Comparison of ENCODE assay signal across 25 cellular contexts in genomic region chr1:72649974-72650373, GRCh38.
DNase-seq lines count a peak whose midpoint lies in the region; ATAC-seq, FAIRE-seq and TF ChIP-seq lines count a peak whose summit lies in the region.
"Had no signal": no experiment of that assay in that cellular context is flagged by ENCODE, and none has a peak within 500 bp of the region (broad histone marks: within the 10 kb centered on the region; RNA-seq: fewer than 3 reads in every experiment).

No MANE protein-coding gene starts in this region.

- H3K9me2 ChIP-seq in GM23338 (ENCODE audit: insufficient read depth), result no peaks in the 10 kb centered on the region

- H3F3A ChIP-seq in GM23338 (replicated peaks; ENCODE audit: low read depth), result no peaks in the 10 kb centered on the region

- no peaks in the 10 kb centered on the region for H4K20me1 ChIP-seq in GM23338 (replicated peaks; ENCODE audit: insufficient read depth)
- H4K20me1 ChIP-seq: BLaER1 treated with 17β-estradiol and CSF1 and Interleukin-3, amounts not matched to agents 10 nM and 100 nM had no signal

- no peak overlapping the region for H3K4me3 ChIP-seq in GM23338
- H3K4me3 ChIP-seq: BLaER1 treated with 17β-estradiol and CSF1 and Interleukin-3, amounts not matched to agents 10 nM and 100 nM; dorsolateral prefrontal cortex; mucosa of descending colon had no signal

- H3K4me3 Mint-ChIP-seq in GM23338, result no peak overlapping the region
- no peak overlapping the region for H3K4me3 Mint-ChIP-seq in T-helper 17 cell
- H3K4me3 Mint-ChIP-seq: activated naive CD4-positive, alpha-beta T cell treated with anti-CD3 and anti-CD28 coated beads, Interleukin-2, amount 50 U/mL, for 24 hours; neural crest cell; WTC11 had no signal

- no peaks in the 10 kb centered on the region for H3K36me3 Mint-ChIP-seq in GM23338 (ENCODE audit: low read depth)
- no peaks in the 10 kb centered on the region for H3K36me3 Mint-ChIP-seq in T-helper 17 cell (ENCODE audit: low read depth)
- H3K36me3 Mint-ChIP-seq: activated naive CD4-positive, alpha-beta T cell treated with anti-CD3 and anti-CD28 coated beads, Interleukin-2, amount 50 U/mL, for 24 hours; WTC11 had no signal

- H3K27me3 Mint-ChIP-seq in GM23338 (ENCODE audit: insufficient read depth, low read depth, poor library complexity), result peaks cover 3% of the 10 kb centered on the region
- H3K27me3 Mint-ChIP-seq in T-helper 17 cell, result no peaks in the 10 kb centered on the region
- H3K27me3 Mint-ChIP-seq: activated naive CD4-positive, alpha-beta T cell treated with anti-CD3 and anti-CD28 coated beads, Interleukin-2, amount 50 U/mL, for 24 hours had no signal

- no peaks in the 10 kb centered on the region for H3K9me3 Mint-ChIP-seq in GM23338
- H3K9me3 Mint-ChIP-seq: activated naive CD4-positive, alpha-beta T cell treated with anti-CD3 and anti-CD28 coated beads, Interleukin-2, amount 50 U/mL, for 24 hours; neural crest cell; WTC11 had no signal

- peak; percentile 67 for FAIRE-seq in endometrium (lab: Jason Lieb, UNC)
- FAIRE-seq: A204.1, HepG2 had no signal

- H3K27ac Mint-ChIP-seq in GM23338, result 0 out of 2 replicates have a peak overlapping the region, but pooled peaks have one; percentile 41
- no peak overlapping the region for H3K27ac Mint-ChIP-seq in T-helper 17 cell
- H3K27ac Mint-ChIP-seq: activated naive CD4-positive, alpha-beta T cell treated with anti-CD3 and anti-CD28 coated beads, Interleukin-2, amount 50 U/mL, for 24 hours; WTC11 had no signal

- DNase-seq in AG08395 (ENCODE audit: low spot score) (peak; percentile 8), GM23338 (ENCODE audit: low spot score) (no peak), iris pigment epithelial cell (ENCODE audit: low read depth) (peak; percentile 0), NCI-H774 (lab: John Stamatoyannopoulos, UW) (no peak), T-helper 17 cell (no peak), GF-D8 (lab: John Stamatoyannopoulos, UW) (no peak)
- no peak for DNase-seq in stimulated activated CD4-positive, alpha-beta T cell treated with anti-CD3 and anti-CD28 coated beads, Interleukin-4, amount 100 ng/mL, for 1 hour
- DNase-seq: Caco-2, DMS79 treated with DMSO at 0.1 percent for 48 hours, dorsolateral prefrontal cortex, islet precursor cell, NCI-H1048, NCI-H187 treated with DMSO at 0.1 percent for 48 hours, OCI-M1, T1000, trophoblast cell had no signal

- no peaks in the 10 kb centered on the region for H3K9me3 ChIP-seq in T-helper 17 cell (ENCODE audit: control insufficient read depth, low read length, poor library complexity, severe bottlenecking)
- H3K9me3 ChIP-seq: BLaER1 treated with 17β-estradiol and CSF1 and Interleukin-3, amounts not matched to agents 10 nM and 100 nM; Caco-2; mucosa of descending colon had no signal

- H3K36me3 ChIP-seq in GM23338 (ENCODE audit: insufficient read depth), result no peaks in the 10 kb centered on the region
- H3K36me3 ChIP-seq: BLaER1 treated with 17β-estradiol and CSF1 and Interleukin-3, amounts not matched to agents 10 nM and 100 nM had no signal

- no peaks in the 10 kb centered on the region for H3K27me3 ChIP-seq in GM23338 (ENCODE audit: insufficient read depth)
- H3K27me3 ChIP-seq: BLaER1 treated with 17β-estradiol and CSF1 and Interleukin-3, amounts not matched to agents 10 nM and 100 nM; dorsolateral prefrontal cortex had no signal

- H3K4me2 ChIP-seq in GM23338, result no peak overlapping the region
- H3K4me2 ChIP-seq: BLaER1 treated with 17β-estradiol and CSF1 and Interleukin-3, amounts not matched to agents 10 nM and 100 nM had no signal

- peaks cover 8% of the 10 kb centered on the region for H3K4me1 Mint-ChIP-seq in GM23338
- H3K4me1 Mint-ChIP-seq in T-helper 17 cell, result no peaks in the 10 kb centered on the region
- H3K4me1 Mint-ChIP-seq: activated naive CD4-positive, alpha-beta T cell treated with anti-CD3 and anti-CD28 coated beads, Interleukin-2, amount 50 U/mL, for 24 hours; neural crest cell had no signal

- ATAC-seq in GM23338, result peak; percentile 39; the same call in 2 of the 3 replicates
- ATAC-seq in T-helper 17 cell, result no peak
- ATAC-seq: HepG2, mucosa of descending colon, sciatic nerve, WTC11 had no signal

- H2AFZ ChIP-seq in GM23338, result no peak overlapping the region

- no peak overlapping the region for H3K27ac ChIP-seq in GM23338 (ENCODE audit: low read depth)
- H3K27ac ChIP-seq: BLaER1 treated with 17β-estradiol and CSF1 and Interleukin-3, amounts not matched to agents 10 nM and 100 nM; dorsolateral prefrontal cortex had no signal

- peaks cover 10% of the 10 kb centered on the region for H3K4me1 ChIP-seq in GM23338 (ENCODE audit: insufficient read depth)
- H3K4me1 ChIP-seq: BLaER1 treated with 17β-estradiol and CSF1 and Interleukin-3, amounts not matched to agents 10 nM and 100 nM; Caco-2 had no signal

- TF ChIP-seq CTCF in GM23338 (conservative IDR thresholded peaks at IDR 0.05; ENCODE audit: low read depth in 2 of 2), result no peak

- no peaks in the 10 kb centered on the region for H3K79me2 ChIP-seq in GM23338 (replicated peaks; ENCODE audit: insufficient read depth)

TF ChIP-seq in GM23338, 12 proteins besides CTCF, POLR2A, EP300 and RAD21 (continues in another document):
- TF ChIP-seq, protein P1, sequence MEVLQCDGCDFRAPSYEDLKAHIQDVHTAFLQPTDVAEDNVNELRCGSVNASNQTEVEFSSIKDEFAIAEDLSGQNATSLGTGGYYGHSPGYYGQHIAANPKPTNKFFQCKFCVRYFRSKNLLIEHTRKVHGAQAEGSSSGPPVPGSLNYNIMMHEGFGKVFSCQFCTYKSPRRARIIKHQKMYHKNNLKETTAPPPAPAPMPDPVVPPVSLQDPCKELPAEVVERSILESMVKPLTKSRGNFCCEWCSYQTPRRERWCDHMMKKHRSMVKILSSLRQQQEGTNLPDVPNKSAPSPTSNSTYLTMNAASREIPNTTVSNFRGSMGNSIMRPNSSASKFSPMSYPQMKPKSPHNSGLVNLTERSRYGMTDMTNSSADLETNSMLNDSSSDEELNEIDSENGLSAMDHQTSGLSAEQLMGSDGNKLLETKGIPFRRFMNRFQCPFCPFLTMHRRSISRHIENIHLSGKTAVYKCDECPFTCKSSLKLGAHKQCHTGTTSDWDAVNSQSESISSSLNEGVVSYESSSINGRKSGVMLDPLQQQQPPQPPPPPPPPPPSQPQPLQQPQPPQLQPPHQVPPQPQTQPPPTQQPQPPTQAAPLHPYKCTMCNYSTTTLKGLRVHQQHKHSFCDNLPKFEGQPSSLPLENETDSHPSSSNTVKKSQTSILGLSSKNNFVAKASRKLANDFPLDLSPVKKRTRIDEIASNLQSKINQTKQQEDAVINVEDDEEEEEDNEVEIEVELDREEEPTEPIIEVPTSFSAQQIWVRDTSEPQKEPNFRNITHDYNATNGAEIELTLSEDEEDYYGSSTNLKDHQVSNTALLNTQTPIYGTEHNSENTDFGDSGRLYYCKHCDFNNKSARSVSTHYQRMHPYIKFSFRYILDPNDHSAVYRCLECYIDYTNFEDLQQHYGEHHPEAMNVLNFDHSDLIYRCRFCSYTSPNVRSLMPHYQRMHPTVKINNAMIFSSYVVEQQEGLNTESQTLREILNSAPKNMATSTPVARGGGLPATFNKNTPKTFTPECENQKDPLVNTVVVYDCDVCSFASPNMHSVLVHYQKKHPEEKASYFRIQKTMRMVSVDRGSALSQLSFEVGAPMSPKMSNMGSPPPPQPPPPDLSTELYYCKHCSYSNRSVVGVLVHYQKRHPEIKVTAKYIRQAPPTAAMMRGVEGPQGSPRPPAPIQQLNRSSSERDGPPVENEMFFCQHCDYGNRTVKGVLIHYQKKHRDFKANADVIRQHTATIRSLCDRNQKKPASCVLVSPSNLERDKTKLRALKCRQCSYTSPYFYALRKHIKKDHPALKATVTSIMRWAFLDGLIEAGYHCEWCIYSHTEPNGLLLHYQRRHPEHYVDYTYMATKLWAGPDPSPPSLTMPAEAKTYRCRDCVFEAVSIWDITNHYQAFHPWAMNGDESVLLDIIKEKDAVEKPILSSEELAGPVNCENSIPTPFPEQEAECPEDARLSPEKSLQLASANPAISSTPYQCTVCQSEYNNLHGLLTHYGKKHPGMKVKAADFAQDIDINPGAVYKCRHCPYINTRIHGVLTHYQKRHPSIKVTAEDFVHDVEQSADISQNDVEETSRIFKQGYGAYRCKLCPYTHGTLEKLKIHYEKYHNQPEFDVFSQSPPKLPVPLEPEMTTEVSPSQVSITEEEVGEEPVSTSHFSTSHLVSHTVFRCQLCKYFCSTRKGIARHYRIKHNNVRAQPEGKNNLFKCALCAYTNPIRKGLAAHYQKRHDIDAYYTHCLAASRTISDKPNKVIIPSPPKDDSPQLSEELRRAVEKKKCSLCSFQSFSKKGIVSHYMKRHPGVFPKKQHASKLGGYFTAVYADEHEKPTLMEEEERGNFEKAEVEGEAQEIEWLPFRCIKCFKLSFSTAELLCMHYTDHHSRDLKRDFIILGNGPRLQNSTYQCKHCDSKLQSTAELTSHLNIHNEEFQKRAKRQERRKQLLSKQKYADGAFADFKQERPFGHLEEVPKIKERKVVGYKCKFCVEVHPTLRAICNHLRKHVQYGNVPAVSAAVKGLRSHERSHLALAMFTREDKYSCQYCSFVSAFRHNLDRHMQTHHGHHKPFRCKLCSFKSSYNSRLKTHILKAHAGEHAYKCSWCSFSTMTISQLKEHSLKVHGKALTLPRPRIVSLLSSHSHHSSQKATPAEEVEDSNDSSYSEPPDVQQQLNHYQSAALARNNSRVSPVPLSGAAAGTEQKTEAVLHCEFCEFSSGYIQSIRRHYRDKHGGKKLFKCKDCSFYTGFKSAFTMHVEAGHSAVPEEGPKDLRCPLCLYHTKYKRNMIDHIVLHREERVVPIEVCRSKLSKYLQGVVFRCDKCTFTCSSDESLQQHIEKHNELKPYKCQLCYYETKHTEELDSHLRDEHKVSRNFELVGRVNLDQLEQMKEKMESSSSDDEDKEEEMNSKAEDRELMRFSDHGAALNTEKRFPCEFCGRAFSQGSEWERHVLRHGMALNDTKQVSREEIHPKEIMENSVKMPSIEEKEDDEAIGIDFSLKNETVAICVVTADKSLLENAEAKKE (CRISPR knock-in tag; IDR thresholded peaks at IDR 0.05), result no peak
- TF ChIP-seq EZH2phosphoT487 (IDR thresholded peaks at IDR 0.05; ENCODE audit: unreplicated experiment), result no peak
- no peak for TF ChIP-seq CREB1 (CRISPR knock-in tag; IDR thresholded peaks at IDR 0.05; ENCODE audit: low read depth)
- TF ChIP-seq POLR2AphosphoS5 (IDR thresholded peaks at IDR 0.05; ENCODE audit: low read depth), result no peak

Comparison
In these comparisons a context has a peak if more than half of its experiments do, and no peak if none do; other contexts are left out.
1. DNase-seq: peak in AG08395 (single experiment) and iris pigment epithelial cell (single experiment); none in GM23338 (single experiment), NCI-H774 (single experiment), T-helper 17 cell (0 of 3), stimulated activated CD4-positive, alpha-beta T cell treated with anti-CD3 and anti-CD28 coated beads, Interleukin-4, amount 100 ng/mL, for 1 hour (single experiment) and GF-D8 (single experiment).